In the genomic region with DNA sequence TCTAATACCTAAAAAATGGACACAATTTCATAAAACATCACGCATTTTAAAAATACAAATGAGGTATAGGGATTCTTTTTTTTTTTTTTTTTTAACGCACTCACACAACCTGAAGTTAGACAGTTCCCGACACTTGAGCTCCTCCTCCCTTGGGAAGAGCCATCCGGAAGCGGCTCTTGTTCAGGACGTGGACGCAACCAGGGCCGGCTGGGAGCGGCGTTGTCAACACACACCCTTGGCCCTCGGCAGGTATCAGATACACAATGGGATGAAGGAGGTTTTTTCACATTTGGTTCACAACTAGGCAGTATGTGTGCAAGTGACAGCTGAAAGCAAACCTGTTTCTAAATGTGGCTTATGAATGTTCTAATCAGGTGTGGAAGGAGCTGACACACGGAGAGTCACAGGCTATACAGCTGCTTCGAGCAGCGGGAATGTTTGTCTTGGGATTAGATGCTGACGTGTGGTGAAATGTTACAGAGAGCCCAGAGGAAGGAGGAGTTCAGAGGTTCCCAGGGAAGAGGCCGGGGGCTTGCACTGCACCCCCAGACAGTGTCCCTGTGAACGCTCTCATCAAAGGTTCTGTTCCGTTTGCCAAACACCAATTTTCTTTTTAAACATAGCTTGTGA, we compare ENCODE assay signal across 24 cellular contexts.
DNase-seq lines count a peak whose midpoint lies in the region; ATAC-seq and TF ChIP-seq lines count a peak whose summit lies in the region.
"Had no signal": no experiment of that assay in that cellular context is flagged by ENCODE, and none has a peak within 500 bp of the region (broad histone marks: within the 10 kb centered on the region; RNA-seq: fewer than 3 reads in every experiment).

No MANE protein-coding gene starts in this region.

- H3K27me3 Mint-ChIP-seq in stimulated activated memory B cell treated with anti-CD40 and anti-IgM and Interleukin-4, amounts not matched to agents 10 μg/mL and 1 μg/mL and 100 μg/mL, for 72 hours, result peaks cover 14% of the 10 kb centered on the region
- H3K27me3 Mint-ChIP-seq: activated naive CD8-positive, alpha-beta T cell treated with anti-CD3 and anti-CD28 coated beads for 36 hours had no signal

- no peak overlapping the region for H3K27ac ChIP-seq in osteoblast (ENCODE audit: low read depth, low read length)
- H3K27ac ChIP-seq: 22Rv1, neutrophil, tibial artery had no signal

- no peaks in the 10 kb centered on the region for H3K4me1 Mint-ChIP-seq in stimulated activated memory B cell treated with anti-CD40 and anti-IgM and Interleukin-4, amounts not matched to agents 10 μg/mL and 1 μg/mL and 100 μg/mL, for 72 hours
- H3K4me1 Mint-ChIP-seq: activated CD4-positive, alpha-beta T cell treated with anti-CD3 and anti-CD28 coated beads for 36 hours; activated naive CD8-positive, alpha-beta T cell treated with anti-CD3 and anti-CD28 coated beads for 36 hours; stimulated activated naive CD8-positive, alpha-beta T cell treated with anti-CD3 and anti-CD28 coated beads, Interleukin-15, amount 100 ng/mL, for 72 hours; T-helper 17 cell had no signal

- no peak for TF ChIP-seq CTCF in osteoblast (IDR thresholded peaks at IDR 0.05; ENCODE audit: extremely low read depth, low read depth, low read length)

- H3K4me1 ChIP-seq in osteoblast (ENCODE audit: insufficient read depth, low read length), result peaks cover 11% of the 10 kb centered on the region

- H4K20me1 ChIP-seq in osteoblast (ENCODE audit: insufficient read depth, low read length), result peaks cover 15% of the 10 kb centered on the region

- H3K27me3 ChIP-seq in osteoblast (ENCODE audit: insufficient read depth, low read length), result no peaks in the 10 kb centered on the region
- H3K27me3 ChIP-seq: neutrophil, tibial artery had no signal

- H3K4me2 ChIP-seq in osteoblast (ENCODE audit: insufficient read depth, low read length), result no peak overlapping the region

- H3K9me3 Mint-ChIP-seq in stimulated activated memory B cell treated with anti-CD40 and anti-IgM and Interleukin-4, amounts not matched to agents 10 μg/mL and 1 μg/mL and 100 μg/mL, for 72 hours, result peaks cover 4% of the 10 kb centered on the region
- H3K9me3 Mint-ChIP-seq: activated naive CD8-positive, alpha-beta T cell treated with anti-CD3 and anti-CD28 coated beads for 36 hours; stimulated activated naive CD8-positive, alpha-beta T cell treated with anti-CD3 and anti-CD28 coated beads, Interleukin-15, amount 100 ng/mL, for 72 hours had no signal

- no peak overlapping the region for H3K27ac Mint-ChIP-seq in stimulated activated memory B cell treated with anti-CD40 and anti-IgM and Interleukin-4, amounts not matched to agents 10 μg/mL and 1 μg/mL and 100 μg/mL, for 72 hours
- H3K27ac Mint-ChIP-seq: activated CD4-positive, alpha-beta T cell treated with anti-CD3 and anti-CD28 coated beads for 36 hours; activated naive CD8-positive, alpha-beta T cell treated with anti-CD3 and anti-CD28 coated beads for 36 hours; T-helper 17 cell had no signal

- H3K36me3 ChIP-seq in osteoblast (ENCODE audit: insufficient read depth, low read length), result peaks cover 43% of the 10 kb centered on the region
- H3K36me3 ChIP-seq: neutrophil had no signal

- H2AFZ ChIP-seq in osteoblast (ENCODE audit: low read length), result no peak overlapping the region

- H3K4me3 Mint-ChIP-seq in stimulated activated memory B cell treated with anti-CD40 and anti-IgM and Interleukin-4, amounts not matched to agents 10 μg/mL and 1 μg/mL and 100 μg/mL, for 72 hours, result no peak overlapping the region
- H3K4me3 Mint-ChIP-seq: activated CD4-positive, alpha-beta T cell treated with anti-CD3 and anti-CD28 coated beads for 36 hours; activated naive CD8-positive, alpha-beta T cell treated with anti-CD3 and anti-CD28 coated beads for 36 hours; stimulated activated naive CD8-positive, alpha-beta T cell treated with anti-CD3 and anti-CD28 coated beads, Interleukin-15, amount 100 ng/mL, for 72 hours; T-helper 17 cell had no signal

- peak; percentile 1 for DNase-seq in NCI-H1092 treated with DMSO at 0.1 percent for 48 hours (lab: John Stamatoyannopoulos, UW)
- DNase-seq in NCI-H1092 (lab: John Stamatoyannopoulos, UW), result no peak
- peak; percentile 87 to 96 for DNase-seq in SHP77 (lab: John Stamatoyannopoulos, UW)
- DNase-seq in osteoblast (ENCODE audit: insufficient read length, low spot score, missing footprints), result peak; percentile 42
- no peak for DNase-seq in left lobe of liver (ENCODE audit: low spot score)
- DNase-seq: activated CD4-positive, alpha-beta T cell treated with anti-CD3 and anti-CD28 coated beads for 36 hours; activated effector memory CD4-positive, alpha-beta T cell treated with anti-CD3 and anti-CD28 coated beads, Interleukin-2, amount 50 U/mL, for 16 hours; activated naive CD8-positive, alpha-beta T cell treated with anti-CD3 and anti-CD28 coated beads for 36 hours; activated T-cell treated with anti-CD3 and anti-CD28 coated beads for 4 hours; foreskin fibroblast; NCI-H1417; NCI-H2029 treated with DMSO at 0.1 percent for 48 hours; NCI-H226; NCI-H748 treated with DMSO at 0.1 percent for 48 hours; RPMI8226; stimulated activated naive CD8-positive, alpha-beta T cell treated with anti-CD3 and anti-CD28 coated beads, Interleukin-15, amount 100 ng/mL, for 72 hours; T-helper 17 cell; tibial artery had no signal

- ATAC-seq in esophagus mucosa (peak; percentile 70), left lobe of liver (no peak), HG02588 (IDR thresholded peaks at IDR 0.05; ENCODE audit: unreplicated experiment) (no peak)
- no peak for ATAC-seq in stimulated activated memory B cell treated with anti-CD40 and anti-IgM and Interleukin-4, amounts not matched to agents 10 μg/mL and 1 μg/mL and 100 μg/mL, for 72 hours
- ATAC-seq: activated CD4-positive, alpha-beta T cell treated with anti-CD3 and anti-CD28 coated beads for 36 hours; SK-N-SH treated with all-trans-retinoic acid at 6 μM for 48 hours; stimulated activated naive CD8-positive, alpha-beta T cell treated with anti-CD3 and anti-CD28 coated beads, Interleukin-15, amount 100 ng/mL, for 72 hours; T-helper 17 cell had no signal

- H3K79me2 ChIP-seq in osteoblast (ENCODE audit: insufficient read depth, low read length), result no peaks in the 10 kb centered on the region

- H3K36me3 Mint-ChIP-seq in stimulated activated memory B cell treated with anti-CD40 and anti-IgM and Interleukin-4, amounts not matched to agents 10 μg/mL and 1 μg/mL and 100 μg/mL, for 72 hours, result no peaks in the 10 kb centered on the region
- H3K36me3 Mint-ChIP-seq: activated naive CD8-positive, alpha-beta T cell treated with anti-CD3 and anti-CD28 coated beads for 36 hours had no signal

- no peak overlapping the region for H3K4me3 ChIP-seq in osteoblast (ENCODE audit: insufficient read depth, low read length)
- H3K4me3 ChIP-seq: tibial artery had no signal

- no peaks in the 10 kb centered on the region for H3K9me3 ChIP-seq in osteoblast (ENCODE audit: low read depth, low read length)
- H3K9me3 ChIP-seq: neutrophil had no signal

Comparison
In these comparisons a context has a peak if more than half of its experiments do, and no peak if none do; other contexts are left out.
1. DNase-seq: peak in NCI-H1092 treated with DMSO at 0.1 percent for 48 hours (single experiment), SHP77 (2 of 2) and osteoblast (single experiment); none in NCI-H1092 (single experiment) and left lobe of liver (single experiment).